18 cellular contexts compared by ENCODE assay signal in the genomic region with DNA sequence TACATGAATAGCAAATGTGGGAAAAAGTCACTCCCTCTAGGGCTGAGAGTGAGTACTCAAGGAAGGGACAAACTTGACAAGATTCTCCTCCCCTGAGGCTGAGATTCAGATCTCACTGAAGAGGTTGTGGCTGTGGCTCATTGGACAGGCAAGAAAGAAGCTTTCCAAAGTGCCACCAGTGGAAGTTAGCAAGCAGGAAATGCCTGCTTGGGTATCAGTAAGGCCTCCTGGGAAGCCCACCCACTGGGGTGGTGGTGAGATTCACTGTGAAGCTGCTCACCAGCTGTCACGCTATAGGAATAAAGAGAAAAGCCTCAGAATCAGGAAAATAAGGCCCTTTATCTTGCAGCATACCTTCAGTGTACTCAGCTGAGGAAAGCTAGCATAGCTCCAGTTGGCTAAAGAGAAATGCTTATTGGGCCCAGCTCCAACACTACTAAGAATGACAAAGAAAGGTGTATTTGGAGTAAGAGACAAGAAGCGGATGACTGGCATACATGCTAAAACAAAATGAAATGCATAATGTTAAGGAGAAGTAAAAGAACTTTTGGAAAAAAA.
A peak's percentile ranks its signal among the peaks of the same experiment; 100 is the strongest.
DNase-seq lines count a peak whose midpoint lies in the region; ATAC-seq and TF ChIP-seq lines count a peak whose summit lies in the region.
"Had no signal": no experiment of that assay in that cellular context is flagged by ENCODE, and none has a peak within 500 bp of the region (broad histone marks: within the 10 kb centered on the region; RNA-seq: fewer than 3 reads in every experiment).

No MANE protein-coding gene starts in this region.

- H3K36me3 Mint-ChIP-seq in neural progenitor cell (no peaks in the 10 kb centered on the region), Calu3 (ENCODE audit: insufficient read depth, unreplicated experiment) (no peaks in the 10 kb centered on the region)
- H3K36me3 Mint-ChIP-seq: CD8-positive, alpha-beta T cell had no signal

- no peak overlapping the region for H3K27ac ChIP-seq in BLaER1 treated with 17β-estradiol and CSF1 and Interleukin-3, amounts not matched to agents 10 nM and 100 nM
- H3K27ac ChIP-seq in neural progenitor cell (no peak overlapping the region), MM.1S (ENCODE audit: low read length) (no peak overlapping the region)
- H3K27ac ChIP-seq: KMS-11 had no signal

- intact Hi-C loops in Calu3 (cut with micrococcal nuclease; ENCODE audit: unreplicated experiment): no loop called here

- no peaks in the 10 kb centered on the region for H3K9me2 ChIP-seq in MM.1S (replicated peaks; ENCODE audit: insufficient read depth, low read length)

- no peak for ATAC-seq in HG02759 (IDR thresholded peaks at IDR 0.05; ENCODE audit: unreplicated experiment)
- ATAC-seq: CD8-positive, alpha-beta T cell; PC-3 had no signal

- H3K27ac Mint-ChIP-seq in neural progenitor cell: no peak overlapping the region
- H3K27ac Mint-ChIP-seq in Calu3 (ENCODE audit: unreplicated experiment): no peak overlapping the region
- H3K27ac Mint-ChIP-seq: CD8-positive, alpha-beta T cell had no signal

- no peak for TF ChIP-seq CTCF in neural progenitor cell (IDR thresholded peaks at IDR 0.05)
- no peak for TF ChIP-seq CTCF in Calu3 (IDR thresholded peaks at IDR 0.05; ENCODE audit: unreplicated experiment)
- TF ChIP-seq CTCF in MM.1S (IDR thresholded peaks at IDR 0.05; ENCODE audit: low read length): no peak

- no peak overlapping the region for H3K4me3 Mint-ChIP-seq in neural progenitor cell
- no peak overlapping the region for H3K4me3 Mint-ChIP-seq in Calu3 (ENCODE audit: low read depth, unreplicated experiment)
- H3K4me3 Mint-ChIP-seq: CD8-positive, alpha-beta T cell had no signal

- H3K4me1 Mint-ChIP-seq in neural progenitor cell: peaks cover 10% of the 10 kb centered on the region
- no peaks in the 10 kb centered on the region for H3K4me1 Mint-ChIP-seq in Calu3 (ENCODE audit: low read depth, unreplicated experiment)

- DNase-seq in NT2/D1 (ENCODE audit: low read depth, low spot score): peak; percentile 20
- peak; percentile 81 for DNase-seq in iPS DF 19.7 (ENCODE audit: low read depth, low spot score)
- peak; percentile 71 for DNase-seq in neural progenitor cell (ENCODE audit: low spot score)
- DNase-seq in Calu3: no peak
- DNase-seq in MM.1S: no peak
- DNase-seq in HuH-7.5 (ENCODE audit: low spot score): no peak
- DNase-seq: CD8-positive, alpha-beta T cell; NCI-H1417; NCI-H187 treated with DMSO at 0.1 percent for 48 hours; NCI-H2227 treated with DMSO at 0.1 percent for 48 hours; NCI-H510A treated with DMSO at 0.1 percent for 48 hours; NCI-H82; PC-3; RPMI8226 had no signal

- CTCF ChIA-PET in Calu3 (lab: Charles Lee): no interaction called here

- no peaks in the 10 kb centered on the region for H3K9me3 Mint-ChIP-seq in neural progenitor cell
- H3K9me3 Mint-ChIP-seq in Calu3 (ENCODE audit: low read depth, unreplicated experiment): peaks cover 8% of the 10 kb centered on the region
- H3K9me3 Mint-ChIP-seq: CD8-positive, alpha-beta T cell had no signal

- H3K4me3 ChIP-seq in BLaER1 treated with 17β-estradiol and CSF1 and Interleukin-3, amounts not matched to agents 10 nM and 100 nM: no peak overlapping the region
- H3K4me3 ChIP-seq in NT2/D1 (ENCODE audit: insufficient read length, low read depth): no peak overlapping the region
- H3K4me3 ChIP-seq in neural progenitor cell: no peak overlapping the region
- H3K4me3 ChIP-seq in MM.1S (ENCODE audit: low read length): no peak overlapping the region
- H3K4me3 ChIP-seq: HAP-1 had no signal

- H3F3A ChIP-seq in neural progenitor cell (ENCODE audit: low read depth) (peaks cover 13% of the 10 kb centered on the region), MM.1S (ENCODE audit: insufficient read depth, low read length) (no peaks in the 10 kb centered on the region)

- no peak overlapping the region for H3K9ac ChIP-seq in BLaER1 treated with 17β-estradiol and CSF1 and Interleukin-3, amounts not matched to agents 10 nM and 100 nM
- no peak overlapping the region for H3K9ac ChIP-seq in NT2/D1 (ENCODE audit: insufficient read length, low read depth)
- H3K9ac ChIP-seq in neural progenitor cell: no peak overlapping the region
- no peak overlapping the region for H3K9ac ChIP-seq in MM.1S (ENCODE audit: low read length)
- H3K9ac ChIP-seq: KMS-11 had no signal

- H3K9me3 ChIP-seq in BLaER1 treated with 17β-estradiol and CSF1 and Interleukin-3, amounts not matched to agents 10 nM and 100 nM (replicated peaks in 1 of 11): no peaks in the 10 kb centered on the region
- H3K9me3 ChIP-seq in NT2/D1 (ENCODE audit: insufficient read depth, low read length) (no peaks in the 10 kb centered on the region), neural progenitor cell (ENCODE audit: low read depth) (no peaks in the 10 kb centered on the region), MM.1S (replicated peaks; ENCODE audit: insufficient read depth, low read length) (no peaks in the 10 kb centered on the region)
- H3K9me3 ChIP-seq: HAP-1 had no signal

- H3K36me3 ChIP-seq in BLaER1 treated with 17β-estradiol and CSF1 and Interleukin-3, amounts not matched to agents 10 nM and 100 nM: no peaks in the 10 kb centered on the region
- no peaks in the 10 kb centered on the region for H3K36me3 ChIP-seq in NT2/D1 (ENCODE audit: insufficient read depth, insufficient read length, low read length)
- no peaks in the 10 kb centered on the region for H3K36me3 ChIP-seq in neural progenitor cell
- H3K36me3 ChIP-seq in MM.1S (replicated peaks; ENCODE audit: insufficient read depth, low read length): no peaks in the 10 kb centered on the region
- H3K36me3 ChIP-seq: HAP-1 had no signal

- H2AFZ ChIP-seq in neural progenitor cell (replicated peaks) (no peak overlapping the region), MM.1S (ENCODE audit: low read length) (no peak overlapping the region)

- no peaks in the 10 kb centered on the region for H3K27me3 ChIP-seq in BLaER1 treated with 17β-estradiol and CSF1 and Interleukin-3, amounts not matched to agents 10 nM and 100 nM
- H3K27me3 ChIP-seq in NT2/D1 (ENCODE audit: insufficient read depth, insufficient read length) (no peaks in the 10 kb centered on the region), neural progenitor cell (no peaks in the 10 kb centered on the region), MM.1S (replicated peaks; ENCODE audit: insufficient read depth, low read length) (no peaks in the 10 kb centered on the region)

- H4K20me1 ChIP-seq in BLaER1 treated with 17β-estradiol and CSF1 and Interleukin-3, amounts not matched to agents 10 nM and 100 nM: no peaks in the 10 kb centered on the region
- H4K20me1 ChIP-seq in neural progenitor cell (ENCODE audit: low read depth): no peaks in the 10 kb centered on the region
- H4K20me1 ChIP-seq in MM.1S (ENCODE audit: insufficient read depth, low read length): no peaks in the 10 kb centered on the region

- H3K27me3 Mint-ChIP-seq in neural progenitor cell (ENCODE audit: insufficient read depth, low read depth) (no peaks in the 10 kb centered on the region), Calu3 (ENCODE audit: unreplicated experiment) (no peaks in the 10 kb centered on the region)

- peaks cover 0 to 9% (median 2%) of the 10 kb centered on the region in 10 experiments; a peak in 8 of 20 replicates for H3K4me1 ChIP-seq in BLaER1 treated with 17β-estradiol and CSF1 and Interleukin-3, amounts not matched to agents 10 nM and 100 nM
- H3K4me1 ChIP-seq in NT2/D1 (ENCODE audit: insufficient read depth, insufficient read length) (no peaks in the 10 kb centered on the region), neural progenitor cell (peaks cover 12% of the 10 kb centered on the region), MM.1S (ENCODE audit: low read length) (no peaks in the 10 kb centered on the region)
- H3K4me1 ChIP-seq: HAP-1 had no signal

- BruUV-seq in Calu3 (replicated peaks; lab: Mats Ljungman, UMichigan): no TSS peak

- peak overlapping the region in 6 of 11 experiments; percentile 8 to 46 (median 22); a peak in 6 of 22 replicates for H3K4me2 ChIP-seq in BLaER1 treated with 17β-estradiol and CSF1 and Interleukin-3, amounts not matched to agents 10 nM and 100 nM
- H3K4me2 ChIP-seq in neural progenitor cell: peak overlapping the region; percentile 51
- no peak overlapping the region for H3K4me2 ChIP-seq in MM.1S (ENCODE audit: low read depth, low read length)
- H3K4me2 ChIP-seq: KMS-11 had no signal

- H3K79me2 ChIP-seq in neural progenitor cell (ENCODE audit: low read depth) (no peaks in the 10 kb centered on the region), MM.1S (ENCODE audit: low read length) (no peaks in the 10 kb centered on the region)

Comparison
In these comparisons a context has a peak if more than half of its experiments do, and no peak if none do; other contexts are left out.
1. DNase-seq: peak in NT2/D1 (single experiment), iPS DF 19.7 (single experiment) and neural progenitor cell (single experiment); none in Calu3 (single experiment), MM.1S (single experiment) and HuH-7.5 (single experiment).